In genomic region chr9:94852373-94852772, GRCh38 we compare ENCODE assay signal across 1 cellular context.
TF ChIP-seq lines count a peak whose summit lies in the region.

No MANE protein-coding gene starts in this region.

TF ChIP-seq in HepG2, 621 proteins besides CTCF, POLR2A, EP300 and RAD21 (continued from another document):
- TF ChIP-seq ZBTB7B (CRISPR knock-in tag; IDR thresholded peaks at IDR 0.05) (peak; percentile 85), PHF21A (CRISPR knock-in tag; IDR thresholded peaks at IDR 0.05) (0 out of 2 replicates have a peak, but pooled peaks have one; percentile 27), ZBTB37 (CRISPR knock-in tag; IDR thresholded peaks at IDR 0.05) (no peak), MIXL1 (CRISPR knock-in tag; IDR thresholded peaks at IDR 0.05) (0 out of 2 replicates have a peak, but pooled peaks have one; percentile 31), ZNF644 (CRISPR knock-in tag; IDR thresholded peaks at IDR 0.05; ENCODE audit: low read depth) (peak; percentile 58), TAF15 (IDR thresholded peaks at IDR 0.05; ENCODE audit: low read depth, low read length, poor library complexity, severe bottlenecking) (no peak), ZBTB3 (CRISPR knock-in tag; IDR thresholded peaks at IDR 0.05; ENCODE audit: borderline replicate concordance, low read depth) (no peak), CREM (IDR thresholded peaks at IDR 0.05) (peak; percentile 22; the same call in 1 of the 2 replicates), CREM (CRISPR knock-in tag; IDR thresholded peaks at IDR 0.05) (no peak), MED1 (CRISPR knock-in tag; IDR thresholded peaks at IDR 0.05) (0 out of 2 replicates have a peak, but pooled peaks have one; percentile 44), CREBL2 (CRISPR knock-in tag; IDR thresholded peaks at IDR 0.05; ENCODE audit: borderline replicate concordance) (no peak), ZNF749 (CRISPR knock-in tag; IDR thresholded peaks at IDR 0.05; ENCODE audit: borderline replicate concordance) (no peak), SOX5 (CRISPR knock-in tag; IDR thresholded peaks at IDR 0.05; ENCODE audit: borderline replicate concordance) (peak; percentile 31; the same call in 1 of the 2 replicates), ELF3 (CRISPR knock-in tag; IDR thresholded peaks at IDR 0.05) (peak; percentile 16; the same call in 1 of the 2 replicates), POGZ (CRISPR knock-in tag; IDR thresholded peaks at IDR 0.05) (peak; percentile 64), GATAD2A (CRISPR knock-in tag; IDR thresholded peaks at IDR 0.05) (peak; percentile 85), ATF2 (CRISPR knock-in tag; IDR thresholded peaks at IDR 0.05) (peak; percentile 22; the same call in 1 of the 2 replicates), SALL1 (CRISPR knock-in tag; IDR thresholded peaks at IDR 0.05) (peak; percentile 43; the same call in 1 of the 2 replicates), FOXP1 (IDR thresholded peaks at IDR 0.05) (no peak), FOXP1 (CRISPR knock-in tag; IDR thresholded peaks at IDR 0.05) (peak; percentile 22; the same call in 1 of the 2 replicates), HNF4A (CRISPR knock-in tag; IDR thresholded peaks at IDR 0.05) (peak; percentile 71), HDAC2 (CRISPR knock-in tag; IDR thresholded peaks at IDR 0.05) (peak; percentile 39; the same call in 1 of the 2 replicates), FOSL2 (CRISPR knock-in tag; IDR thresholded peaks at IDR 0.05) (0 out of 2 replicates have a peak, but pooled peaks have one; percentile 11), PAXIP1 (CRISPR knock-in tag; conservative IDR thresholded peaks at IDR 0.05) (peak; percentile 55), SOX13 (IDR thresholded peaks at IDR 0.05) (no peak), SOX13 (CRISPR knock-in tag; conservative IDR thresholded peaks at IDR 0.05 in 1 of 2, IDR thresholded peaks at IDR 0.05 in 1 of 2) (peak in 1 of 2 experiments; percentile 59; a peak in 1 of 4 replicates), NCOA2 (CRISPR knock-in tag; IDR thresholded peaks at IDR 0.05) (peak; percentile 27; the same call in 1 of the 2 replicates), HMG20A (CRISPR knock-in tag; IDR thresholded peaks at IDR 0.05; ENCODE audit: borderline replicate concordance) (peak; percentile 73; the same call in 1 of the 2 replicates), FOXK1 (CRISPR knock-in tag; IDR thresholded peaks at IDR 0.05; ENCODE audit: borderline replicate concordance, low read depth) (no peak), FOXA3 (CRISPR knock-in tag; IDR thresholded peaks at IDR 0.05) (peak; percentile 86), ERF (CRISPR knock-in tag; IDR thresholded peaks at IDR 0.05) (peak; percentile 42; the same call in 1 of the 2 replicates), SIX4 (CRISPR knock-in tag; IDR thresholded peaks at IDR 0.05) (peak; percentile 84), TSC22D2 (CRISPR knock-in tag; IDR thresholded peaks at IDR 0.05; ENCODE audit: borderline replicate concordance) (no peak), MED8 (CRISPR knock-in tag; IDR thresholded peaks at IDR 0.05; ENCODE audit: insufficient replicate concordance) (no peak), SOX6 (IDR thresholded peaks at IDR 0.05) (no peak), SOX6 (CRISPR knock-in tag; IDR thresholded peaks at IDR 0.05) (peak; percentile 55), ZNF629 (CRISPR knock-in tag; conservative IDR thresholded peaks at IDR 0.05) (0 out of 2 replicates have a peak, but pooled peaks have one; percentile 35), SIX1 (CRISPR knock-in tag; IDR thresholded peaks at IDR 0.05; ENCODE audit: borderline replicate concordance) (peak; percentile 92), ZNF124 (CRISPR knock-in tag; IDR thresholded peaks at IDR 0.05) (0 out of 2 replicates have a peak, but pooled peaks have one; percentile 31), RXRB (CRISPR knock-in tag; IDR thresholded peaks at IDR 0.05; ENCODE audit: borderline replicate concordance) (peak; percentile 24; the same call in 1 of the 2 replicates), ARNT (IDR thresholded peaks at IDR 0.05) (no peak)
- TF ChIP-seq, protein P1, sequence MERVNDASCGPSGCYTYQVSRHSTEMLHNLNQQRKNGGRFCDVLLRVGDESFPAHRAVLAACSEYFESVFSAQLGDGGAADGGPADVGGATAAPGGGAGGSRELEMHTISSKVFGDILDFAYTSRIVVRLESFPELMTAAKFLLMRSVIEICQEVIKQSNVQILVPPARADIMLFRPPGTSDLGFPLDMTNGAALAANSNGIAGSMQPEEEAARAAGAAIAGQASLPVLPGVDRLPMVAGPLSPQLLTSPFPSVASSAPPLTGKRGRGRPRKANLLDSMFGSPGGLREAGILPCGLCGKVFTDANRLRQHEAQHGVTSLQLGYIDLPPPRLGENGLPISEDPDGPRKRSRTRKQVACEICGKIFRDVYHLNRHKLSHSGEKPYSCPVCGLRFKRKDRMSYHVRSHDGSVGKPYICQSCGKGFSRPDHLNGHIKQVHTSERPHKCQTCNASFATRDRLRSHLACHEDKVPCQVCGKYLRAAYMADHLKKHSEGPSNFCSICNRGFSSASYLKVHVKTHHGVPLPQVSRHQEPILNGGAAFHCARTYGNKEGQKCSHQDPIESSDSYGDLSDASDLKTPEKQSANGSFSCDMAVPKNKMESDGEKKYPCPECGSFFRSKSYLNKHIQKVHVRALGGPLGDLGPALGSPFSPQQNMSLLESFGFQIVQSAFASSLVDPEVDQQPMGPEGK (CRISPR knock-in tag; IDR thresholded peaks at IDR 0.05) = peak; percentile 53; the same call in 1 of the 2 replicates
TF ChIP-seq in HepG2: peak in this region for 39.
